In the genomic region with DNA sequence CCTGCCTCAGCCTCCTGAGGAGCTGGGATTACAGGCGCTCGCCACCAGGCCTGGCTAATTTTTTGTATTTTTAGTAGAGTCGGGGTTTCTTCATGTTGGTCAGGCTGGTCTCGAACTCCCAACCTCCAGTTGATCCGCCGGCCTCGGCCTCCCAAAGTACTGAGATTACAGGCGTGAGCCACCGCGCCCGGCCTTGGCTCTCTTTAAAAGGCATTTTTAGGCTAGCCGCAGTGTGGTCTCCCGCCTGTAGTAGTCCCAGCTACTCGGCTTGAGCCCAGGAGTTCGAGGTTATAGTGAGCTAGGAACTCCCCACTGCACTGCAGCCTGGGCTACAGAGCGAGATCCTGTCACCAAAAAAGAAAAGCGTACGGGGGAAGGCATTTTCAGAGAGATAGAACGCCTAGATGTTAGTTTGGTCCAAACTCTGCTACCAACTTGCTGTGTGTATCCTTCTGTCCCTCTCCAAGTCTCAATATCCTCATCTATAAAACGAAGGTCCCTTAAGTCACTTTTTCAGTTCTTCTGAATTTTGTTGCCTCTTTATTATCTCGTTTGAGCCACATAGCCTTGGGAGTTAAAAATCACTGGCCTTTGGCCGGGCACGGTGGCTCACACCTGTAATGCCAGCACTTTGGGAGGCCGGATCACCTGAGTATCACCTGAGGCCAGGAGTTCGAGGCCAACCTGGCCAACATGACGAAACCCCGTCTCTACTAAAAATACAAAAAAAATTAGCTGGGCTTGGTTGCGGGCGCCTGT, we compare ENCODE assay signal across 8 cellular contexts. TPM values are rescaled to one million over a fixed set of nuclear protein-coding genes. Genes with fewer than 3 reads are reported as not detected.
DNase-seq lines count a peak whose midpoint lies in the region; ATAC-seq and TF ChIP-seq lines count a peak whose summit lies in the region.

No MANE protein-coding gene starts in this region.

- H4K20me1 ChIP-seq in SU-DHL-6 (ENCODE audit: low read depth, low read length) = no peaks in the 10 kb centered on the region

- no peaks in the 10 kb centered on the region for H3K27me3 ChIP-seq in SU-DHL-6 (ENCODE audit: low read length)

- H3K9ac ChIP-seq in SU-DHL-6 (ENCODE audit: low read length) = peak overlapping the region; percentile 69

- H3K36me3 Mint-ChIP-seq in central memory CD8-positive, alpha-beta T cell (ENCODE audit: insufficient read depth) = peaks cover 38% of the 10 kb centered on the region

- H3K9me3 ChIP-seq in SU-DHL-6 (ENCODE audit: insufficient read depth, low read length) = no peaks in the 10 kb centered on the region

- peaks cover 9% of the 10 kb centered on the region; the same call in 1 of the 2 replicates for H3K79me2 ChIP-seq in SU-DHL-6 (ENCODE audit: insufficient read depth, low read length)

- peak overlapping the region; percentile 88 for H3K4me3 Mint-ChIP-seq in central memory CD8-positive, alpha-beta T cell

- H3F3A ChIP-seq in SU-DHL-6 (ENCODE audit: insufficient read depth) = peaks cover 21% of the 10 kb centered on the region

- TF ChIP-seq CTCF in SU-DHL-6 (IDR thresholded peaks at IDR 0.05; ENCODE audit: insufficient read depth, low read length, poor library complexity, severe bottlenecking) = no peak

- peak overlapping the region; percentile 58 for H3K4me2 ChIP-seq in SU-DHL-6 (ENCODE audit: low read depth, low read length, poor library complexity, severe bottlenecking)

- H2AFZ ChIP-seq in SU-DHL-6 (ENCODE audit: low read depth, low read length, severe bottlenecking) = no peak overlapping the region

- H3K9me3 Mint-ChIP-seq in central memory CD8-positive, alpha-beta T cell = no peaks in the 10 kb centered on the region

- ATAC-seq in central memory CD8-positive, alpha-beta T cell (replicated peaks; ENCODE audit: extremely low read depth, poor library complexity, severe bottlenecking) = peak; percentile 29
- ATAC-seq in HG03039 (IDR thresholded peaks at IDR 0.05; ENCODE audit: unreplicated experiment) = no peak

- peak overlapping the region; percentile 80 for H3K27ac ChIP-seq in SU-DHL-6 (ENCODE audit: low read depth, low read length)

- H3K4me3 ChIP-seq in SU-DHL-6 (ENCODE audit: insufficient read depth, low read length, poor library complexity, severe bottlenecking) = peak overlapping the region; percentile 72

- peak; percentile 41 for DNase-seq in stimulated activated naive CD4-positive, alpha-beta T cell treated with Interleukin-2 at 50 U/mL for 16 hours (lab: John Stamatoyannopoulos, UW)
- no peak for DNase-seq in stimulated activated naive CD4-positive, alpha-beta T cell (lab: John Stamatoyannopoulos, UW)
- no peak for DNase-seq in central memory CD8-positive, alpha-beta T cell (ENCODE audit: low spot score in 2 of 2)
- DNase-seq in lung microvascular endothelial cell (ENCODE audit: low read depth in 2 of 2) = peak; percentile 43 to 51
- DNase-seq in stimulated activated CD8-positive, alpha-beta memory T cell treated with anti-CD3 and anti-CD28 coated beads, Interleukin-2, amount 100 ng/mL, for 1 hour (ENCODE audit: low read depth in 2 of 2) = peak; percentile 4 to 9
- no peak for DNase-seq in midbrain (lab: John Stamatoyannopoulos, UW)

- H3K27me3 Mint-ChIP-seq in central memory CD8-positive, alpha-beta T cell = no peaks in the 10 kb centered on the region

- H3K27ac Mint-ChIP-seq in central memory CD8-positive, alpha-beta T cell (ENCODE audit: low read depth) = peak overlapping the region; percentile 98

- H3K36me3 ChIP-seq in SU-DHL-6 (ENCODE audit: low read length) = peaks cover 10% of the 10 kb centered on the region; the same call in 1 of the 2 replicates

- H3K4me1 Mint-ChIP-seq in central memory CD8-positive, alpha-beta T cell = peaks cover 38% of the 10 kb centered on the region

- no peaks in the 10 kb centered on the region for H3K9me2 ChIP-seq in SU-DHL-6 (replicated peaks; ENCODE audit: insufficient read depth, low read length)

RNA-seq across cellular contexts. Expression of a gene that starts 0.7 kb away (rescaled TPM):
- total RNA-seq in lung microvascular endothelial cell = 17.7 and 22.6 TPM in 2 replicates

RNA-seq across cellular contexts. Expression of a gene that starts 40.0 kb away (rescaled TPM):
- 10.3 and 13.3 TPM in 2 replicates for total RNA-seq in lung microvascular endothelial cell

Comparison
In these comparisons a context has a peak if more than half of its experiments do, and no peak if none do; other contexts are left out.
1. DNase-seq: peak in stimulated activated naive CD4-positive, alpha-beta T cell treated with Interleukin-2 at 50 U/mL for 16 hours (single experiment), lung microvascular endothelial cell (2 of 2) and stimulated activated CD8-positive, alpha-beta memory T cell treated with anti-CD3 and anti-CD28 coated beads, Interleukin-2, amount 100 ng/mL, for 1 hour (2 of 2); none in stimulated activated naive CD4-positive, alpha-beta T cell (0 of 6), central memory CD8-positive, alpha-beta T cell (0 of 2) and midbrain (single experiment).